18 cellular contexts compared by ENCODE assay signal in genomic region chr3:1092771-1093170, GRCh38. TPM values are rescaled to one million over a fixed set of nuclear protein-coding genes. Genes with fewer than 3 reads are reported as not detected.
A peak's percentile ranks its signal among the peaks of the same experiment; 100 is the strongest.
DNase-seq lines count a peak whose midpoint lies in the region; ATAC-seq and TF ChIP-seq lines count a peak whose summit lies in the region.
"Had no signal": no experiment of that assay in that cellular context is flagged by ENCODE, and none has a peak within 500 bp of the region (broad histone marks: within the 10 kb centered on the region; RNA-seq: fewer than 3 reads in every experiment).

TSS of gene CNTN6 (plus strand) at chr3:1093024. CDS start at chr3:1148009, 54,985 bp downstream.

- H3K27me3 ChIP-seq in adrenal gland (no peaks in the 10 kb centered on the region), hepatocyte (no peaks in the 10 kb centered on the region)
- H3K27me3 ChIP-seq: gastrocnemius medialis, Peyer's patch had no signal

- no peaks in the 10 kb centered on the region for H3K36me3 Mint-ChIP-seq in activated CD4-positive, alpha-beta T cell treated with anti-CD3 and anti-CD28 coated beads for 36 hours (ENCODE audit: low read depth)
- H3K36me3 Mint-ChIP-seq: CD4-positive, CD25-positive, alpha-beta regulatory T cell had no signal

- H3K9me3 Mint-ChIP-seq in activated CD4-positive, alpha-beta T cell treated with anti-CD3 and anti-CD28 coated beads for 36 hours (ENCODE audit: low read depth) = peaks cover 2% of the 10 kb centered on the region

- H3K27ac ChIP-seq in adrenal gland = peak within 1 kb of the TSS; percentile 1 to 57 (median 34)
- no peak within 1 kb of the TSS for H3K27ac ChIP-seq in hepatocyte
- H3K27ac ChIP-seq: gastrocnemius medialis, Peyer's patch had no signal

- peak in 1 of 2 donors; percentile 35 for TF ChIP-seq POLR2A in adrenal gland (IDR thresholded peaks at IDR 0.05)

- H3K4me1 ChIP-seq in adrenal gland (replicated peaks in 1 of 2) = peaks cover 0 to 9% of the 10 kb centered on the region in 2 donors
- peaks cover 3% of the 10 kb centered on the region for H3K4me1 ChIP-seq in hepatocyte (ENCODE audit: insufficient read depth)
- H3K4me1 ChIP-seq: gastrocnemius medialis, Peyer's patch had no signal

- POLR2A ChIA-PET in activated CD4-positive, alpha-beta T cell treated with anti-CD3 and anti-CD28 coated beads for 36 hours (lab: Charles Lee) = no interaction called here

- WGBS in adrenal gland, 4 donors = 25 to 44% (median 28%) methylated on average over 7 of the region's 7 CpGs
- 29% methylated on average over 7 of the region's 7 CpGs for WGBS in hepatocyte (ENCODE audit: low lambda C conversion rate, missing lambda C conversion rate)

- H3K36me3 ChIP-seq in adrenal gland (replicated peaks in 1 of 2) = no peaks in the 10 kb centered on the region
- H3K36me3 ChIP-seq in hepatocyte (replicated peaks; ENCODE audit: insufficient read depth, low read depth) = no peaks in the 10 kb centered on the region
- H3K36me3 ChIP-seq: gastrocnemius medialis, Peyer's patch had no signal

- no peaks in the 10 kb centered on the region for H3K79me2 ChIP-seq in hepatocyte

- H3K27ac Mint-ChIP-seq in activated CD4-positive, alpha-beta T cell treated with anti-CD3 and anti-CD28 coated beads for 36 hours = no peak within 1 kb of the TSS
- H3K27ac Mint-ChIP-seq: CD4-positive, CD25-positive, alpha-beta regulatory T cell had no signal

- H3K4me3 ChIP-seq in adrenal gland = peak within 1 kb of the TSS in 2 of 4 donors; percentile 40 to 45
- H3K4me3 ChIP-seq in hepatocyte = no peak within 1 kb of the TSS
- H3K4me3 ChIP-seq: gastrocnemius medialis, Peyer's patch had no signal

- intact Hi-C loops in adrenal gland (cut with DNase I) (no loop called here), left colon (cut with DNase I, micrococcal nuclease) (no loop called here)
- intact Hi-C loops in activated CD4-positive, alpha-beta T cell treated with anti-CD3 and anti-CD28 coated beads for 36 hours (cut with DNase I, micrococcal nuclease) = no loop called here

- no peak within 1 kb of the TSS for H3K4me3 Mint-ChIP-seq in activated CD4-positive, alpha-beta T cell treated with anti-CD3 and anti-CD28 coated beads for 36 hours
- H3K4me3 Mint-ChIP-seq: CD4-positive, CD25-positive, alpha-beta regulatory T cell had no signal

- peak; percentile 10 for DNase-seq in HK-2 (ENCODE audit: unreplicated experiment)
- DNase-seq in adrenal gland = peak in 6 of 7 donors; percentile 11 to 40 (median 19)
- DNase-seq in hepatocyte (ENCODE audit: low spot score) = peak; percentile 23
- DNase-seq in pons (ENCODE audit: low spot score) = peak; percentile 53
- no peak for DNase-seq in activated CD4-positive, alpha-beta T cell treated with anti-CD3 and anti-CD28 coated beads for 36 hours
- DNase-seq in left colon = no peak
- DNase-seq in HuH-7 (ENCODE audit: low spot score) = no peak
- DNase-seq: activated CD8-positive, alpha-beta memory T cell treated with anti-CD3 and anti-CD28 coated beads for 24 hours; activated naive CD4-positive, alpha-beta T cell treated with anti-CD3 and anti-CD28 coated beads, Interleukin-2, amount 50 U/mL, for 16 hours; CD4-positive, CD25-positive, alpha-beta regulatory T cell; cortex of kidney; gastrocnemius medialis; left ventricle myocardium superior; NCI-H2227 treated with DMSO at 0.1 percent for 48 hours; Peyer's patch; T1000 had no signal

- H3K4me1 Mint-ChIP-seq in activated CD4-positive, alpha-beta T cell treated with anti-CD3 and anti-CD28 coated beads for 36 hours = no peaks in the 10 kb centered on the region

- CTCF ChIA-PET in activated CD4-positive, alpha-beta T cell treated with anti-CD3 and anti-CD28 coated beads for 36 hours (lab: Charles Lee) = no interaction called here

- H2AFZ ChIP-seq in hepatocyte = no peak within 1 kb of the TSS

- no peaks in the 10 kb centered on the region for H3K9me2 ChIP-seq in hepatocyte (replicated peaks; ENCODE audit: insufficient read depth)

- H3K27me3 Mint-ChIP-seq in activated CD4-positive, alpha-beta T cell treated with anti-CD3 and anti-CD28 coated beads for 36 hours = no peaks in the 10 kb centered on the region
- H3K27me3 Mint-ChIP-seq: CD4-positive, CD25-positive, alpha-beta regulatory T cell had no signal

- H3K9me3 ChIP-seq in adrenal gland (replicated peaks in 1 of 3) (peaks cover 0 to 9% (median 0%) of the 10 kb centered on the region in 3 donors), hepatocyte (ENCODE audit: low read depth) (no peaks in the 10 kb centered on the region)
- H3K9me3 ChIP-seq: gastrocnemius medialis, Peyer's patch had no signal

- H3K4me2 ChIP-seq in hepatocyte = peak within 1 kb of the TSS; percentile 58

- no peak for TF ChIP-seq CTCF in adrenal gland (IDR thresholded peaks at IDR 0.05)
- no peak for TF ChIP-seq CTCF in hepatocyte (IDR thresholded peaks at IDR 0.05; ENCODE audit: poor library complexity)

- ATAC-seq in activated CD4-positive, alpha-beta T cell treated with anti-CD3 and anti-CD28 coated beads for 36 hours = no peak
- no peak for ATAC-seq in GM19455 (IDR thresholded peaks at IDR 0.05; ENCODE audit: unreplicated experiment)
- ATAC-seq in left colon = no peak
- ATAC-seq: gastrocnemius medialis, left ventricle myocardium superior had no signal

- no peaks in the 10 kb centered on the region for H4K20me1 ChIP-seq in hepatocyte (ENCODE audit: insufficient read depth, poor library complexity, severe bottlenecking)

RNA-seq across cellular contexts. Expression of gene CNTN6, which starts in this region (rescaled TPM):
- total RNA-seq in adrenal gland = 10 to 100 TPM in 4 of 8 donors, 1 to 10 TPM in 4; 2.4 to 14.9 (median 10.3) TPM
- 1 to 10 TPM; 3.1 to 8.4 (median 7.2) TPM for polyA plus RNA-seq in adrenal gland
- total RNA-seq in hepatocyte = 3.2 and 4.8 TPM in 2 replicates
- polyA plus RNA-seq in hepatocyte = 2.6 and 2.9 TPM in 2 replicates
- total RNA-seq in activated CD4-positive, alpha-beta T cell treated with anti-CD3 and anti-CD28 coated beads for 36 hours = not detected
- total RNA-seq in left colon = under 1 TPM in 1 of 2 donors, not detected in 1; 0.11 TPM
- total RNA-seq: CD4-positive, CD25-positive, alpha-beta regulatory T cell; gastrocnemius medialis; LHCN-M2 had no signal
- polyA plus RNA-seq: CD4-positive, CD25-positive, alpha-beta regulatory T cell had no signal

Comparison
In these comparisons a context has a peak if more than half of its experiments do, and no peak if none do; other contexts are left out.
1. DNase-seq: peak in HK-2 (single experiment), adrenal gland (6 of 7), hepatocyte (single experiment) and pons (single experiment); none in activated CD4-positive, alpha-beta T cell treated with anti-CD3 and anti-CD28 coated beads for 36 hours (single experiment), left colon (0 of 2) and HuH-7 (single experiment).